1 cellular context compared by ENCODE assay signal in genomic region chr13:36293497-36293896, GRCh38.
TF ChIP-seq lines count a peak whose summit lies in the region.

No MANE protein-coding gene starts in this region.

TF ChIP-seq in K562, 482 proteins besides CTCF, POLR2A, EP300 and RAD21:
- TF ChIP-seq JUND (IDR thresholded peaks at IDR 0.05; ENCODE audit: borderline replicate concordance, low read depth, low read length) (peak; percentile 39; the same call in 1 of the 2 replicates), JUND (tag; IDR thresholded peaks at IDR 0.05; ENCODE audit: borderline replicate concordance, low read depth, low read length) (no peak), MEF2D (tag; conservative IDR thresholded peaks at IDR 0.05; ENCODE audit: low read depth) (no peak), ATF3 (IDR thresholded peaks at IDR 0.05) (peak; percentile 32; the same call in 1 of the 2 replicates), ATF3 (CRISPR knock-in tag; conservative IDR thresholded peaks at IDR 0.05) (no peak)
TF ChIP-seq in K562: peak in this region for 2.
